ENCODE assay signal across 10 cellular contexts in the genomic region with DNA sequence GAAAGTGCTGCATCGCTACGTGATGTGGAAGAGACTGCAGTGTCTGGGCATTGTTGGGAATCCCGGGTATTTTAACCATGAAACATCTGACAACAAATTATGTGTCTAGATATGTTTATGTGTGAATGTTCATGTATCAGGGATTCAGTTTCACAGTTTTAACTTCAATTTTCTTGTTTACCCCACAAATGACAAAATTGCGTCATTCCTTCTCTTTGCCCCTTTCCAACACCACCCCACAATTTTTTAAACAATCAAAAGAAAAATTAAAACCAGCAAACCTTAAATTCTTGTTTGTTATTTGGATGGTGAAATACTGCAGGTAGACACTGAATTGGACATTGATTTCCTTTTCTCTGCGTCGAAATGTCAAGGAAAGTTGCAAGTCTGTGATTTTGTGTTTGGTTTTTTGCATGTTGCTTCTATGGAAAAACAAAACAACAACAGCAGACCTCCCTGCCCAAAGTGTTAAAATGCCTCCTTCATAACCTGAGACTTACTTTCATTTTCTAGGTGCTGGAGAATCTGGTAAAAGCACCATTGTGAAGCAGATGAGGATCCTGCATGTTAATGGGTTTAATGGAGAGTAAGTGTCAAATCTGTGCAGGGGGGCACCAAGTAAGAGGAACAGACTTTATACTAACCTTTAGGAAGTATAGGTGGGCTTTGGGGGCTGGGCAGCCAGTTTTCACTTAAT. TPM values are rescaled to one million over a fixed set of nuclear protein-coding genes. Genes with fewer than 3 reads are reported as not detected.
A peak's percentile ranks its signal among the peaks of the same experiment; 100 is the strongest.
DNase-seq lines count a peak whose midpoint lies in the region; ATAC-seq and TF ChIP-seq lines count a peak whose summit lies in the region.
"Had no signal": no experiment of that assay in that cellular context is flagged by ENCODE, and none has a peak within 500 bp of the region (broad histone marks: within the 10 kb centered on the region; RNA-seq: fewer than 3 reads in every experiment).

No MANE protein-coding gene starts in this region.

- no peaks in the 10 kb centered on the region for H3K27me3 Mint-ChIP-seq in activated CD4-positive, alpha-beta T cell treated with anti-CD3 and anti-CD28 coated beads, Interleukin-2, amount 10 ng/mL, durations not matched to agents 7 days and 5 days
- H3K27me3 Mint-ChIP-seq in activated CD4-positive, alpha-beta memory T cell treated with anti-CD3 and anti-CD28 coated beads for 36 hours, result no peaks in the 10 kb centered on the region
- no peaks in the 10 kb centered on the region for H3K27me3 Mint-ChIP-seq in stimulated activated naive CD8-positive, alpha-beta T cell treated with anti-CD3 and anti-CD28 coated beads, Interleukin-15, amount 100 ng/mL, for 72 hours

- ATAC-seq in gastroesophageal sphincter, result no peak
- no peak for ATAC-seq in stimulated activated naive CD8-positive, alpha-beta T cell treated with anti-CD3 and anti-CD28 coated beads, Interleukin-15, amount 100 ng/mL, for 72 hours

- no peak for DNase-seq in activated CD4-positive, alpha-beta T cell treated with anti-CD3 and anti-CD28 coated beads, Interleukin-2, amount 10 ng/mL, durations not matched to agents 7 days and 5 days
- no peak for DNase-seq in activated CD4-positive, alpha-beta T cell treated with anti-CD3 and anti-CD28 coated beads for 1 hour
- DNase-seq in activated CD4-positive, alpha-beta memory T cell treated with anti-CD3 and anti-CD28 coated beads for 36 hours, result no peak
- no peak for DNase-seq in stimulated activated naive CD8-positive, alpha-beta T cell treated with anti-CD3 and anti-CD28 coated beads, Interleukin-15, amount 100 ng/mL, for 72 hours
- DNase-seq in foreskin melanocyte, result no peak
- no peak for DNase-seq in HAP-1 (ENCODE audit: low spot score in 2 of 2)
- DNase-seq in effector CD4-positive, alpha-beta T cell, result no peak
- DNase-seq: AML-193, testis had no signal

- intact Hi-C loops in activated CD4-positive, alpha-beta memory T cell treated with anti-CD3 and anti-CD28 coated beads for 36 hours (cut with micrococcal nuclease), result no loop called here

- peaks cover 62% of the 10 kb centered on the region for H3K4me1 Mint-ChIP-seq in activated CD4-positive, alpha-beta T cell treated with anti-CD3 and anti-CD28 coated beads, Interleukin-2, amount 10 ng/mL, durations not matched to agents 7 days and 5 days
- peaks cover 58% of the 10 kb centered on the region for H3K4me1 Mint-ChIP-seq in activated CD4-positive, alpha-beta memory T cell treated with anti-CD3 and anti-CD28 coated beads for 36 hours (ENCODE audit: low read depth)
- H3K4me1 Mint-ChIP-seq in stimulated activated naive CD8-positive, alpha-beta T cell treated with anti-CD3 and anti-CD28 coated beads, Interleukin-15, amount 100 ng/mL, for 72 hours, result peaks cover 76% of the 10 kb centered on the region

- H3K4me3 ChIP-seq in gastroesophageal sphincter (peak overlapping the region in 1 of 2 donors; percentile 16), HAP-1 (no peak overlapping the region; the same call in 1 of the 2 replicates)
- H3K4me3 ChIP-seq: testis had no signal

- no peak for TF ChIP-seq CTCF in gastroesophageal sphincter (IDR thresholded peaks at IDR 0.05)

- H3K4me3 Mint-ChIP-seq in activated CD4-positive, alpha-beta T cell treated with anti-CD3 and anti-CD28 coated beads, Interleukin-2, amount 10 ng/mL, durations not matched to agents 7 days and 5 days, result peak overlapping the region; percentile 98
- H3K4me3 Mint-ChIP-seq in activated CD4-positive, alpha-beta memory T cell treated with anti-CD3 and anti-CD28 coated beads for 36 hours, result peak overlapping the region; percentile 23
- H3K4me3 Mint-ChIP-seq in stimulated activated naive CD8-positive, alpha-beta T cell treated with anti-CD3 and anti-CD28 coated beads, Interleukin-15, amount 100 ng/mL, for 72 hours, result peak overlapping the region; percentile 97 to 99

- H3K27ac ChIP-seq in gastroesophageal sphincter, result peak overlapping the region in 3 of 4 donors; percentile 16 to 98 (median 51)
- H3K27ac ChIP-seq: testis had no signal

- TF ChIP-seq POLR2A in gastroesophageal sphincter (IDR thresholded peaks at IDR 0.05), result no peak

- 25 to 35% methylated on average over 6 of the region's 6 CpGs for WGBS in gastroesophageal sphincter (ENCODE audit: low coverage in 1 of 2), 2 donors

- POLR2A ChIA-PET in activated CD4-positive, alpha-beta T cell treated with anti-CD3 and anti-CD28 coated beads, Interleukin-2, amount 10 ng/mL, durations not matched to agents 7 days and 5 days (lab: Charles Lee), result no interaction called here
- POLR2A ChIA-PET in activated CD4-positive, alpha-beta memory T cell treated with anti-CD3 and anti-CD28 coated beads for 36 hours (lab: Charles Lee), result no interaction called here

- H3K27me3 ChIP-seq in gastroesophageal sphincter (no peaks in the 10 kb centered on the region), HAP-1 (ENCODE audit: low read depth) (no peaks in the 10 kb centered on the region)
- H3K27me3 ChIP-seq: testis had no signal

- H3K9me3 ChIP-seq in gastroesophageal sphincter (no peaks in the 10 kb centered on the region), HAP-1 (no peaks in the 10 kb centered on the region)
- H3K9me3 ChIP-seq: testis had no signal

- H3K36me3 Mint-ChIP-seq in activated CD4-positive, alpha-beta T cell treated with anti-CD3 and anti-CD28 coated beads, Interleukin-2, amount 10 ng/mL, durations not matched to agents 7 days and 5 days (ENCODE audit: low read depth), result peaks cover 60% of the 10 kb centered on the region
- peaks cover 53% of the 10 kb centered on the region for H3K36me3 Mint-ChIP-seq in activated CD4-positive, alpha-beta memory T cell treated with anti-CD3 and anti-CD28 coated beads for 36 hours

- no peaks in the 10 kb centered on the region for H3K36me3 ChIP-seq in gastroesophageal sphincter
- H3K36me3 ChIP-seq in HAP-1 (replicated peaks), result peaks cover 47% of the 10 kb centered on the region

- TF ChIP-seq EP300 in gastroesophageal sphincter (IDR thresholded peaks at IDR 0.05), result no peak

- peak overlapping the region; percentile 79 for H3K27ac Mint-ChIP-seq in activated CD4-positive, alpha-beta T cell treated with anti-CD3 and anti-CD28 coated beads, Interleukin-2, amount 10 ng/mL, durations not matched to agents 7 days and 5 days
- peak overlapping the region; percentile 74 for H3K27ac Mint-ChIP-seq in activated CD4-positive, alpha-beta memory T cell treated with anti-CD3 and anti-CD28 coated beads for 36 hours
- H3K27ac Mint-ChIP-seq in stimulated activated naive CD8-positive, alpha-beta T cell treated with anti-CD3 and anti-CD28 coated beads, Interleukin-15, amount 100 ng/mL, for 72 hours, result peak overlapping the region; percentile 69 to 92

- peaks cover 9 to 79% (median 54%) of the 10 kb centered on the region in 3 donors for H3K4me1 ChIP-seq in gastroesophageal sphincter
- peaks cover 39% of the 10 kb centered on the region for H3K4me1 ChIP-seq in HAP-1

- in situ Hi-C loops in HAP-1 (cut with MboI; ENCODE audit: low sequenced_read_pairs), result no loop called here

- CTCF ChIA-PET in activated CD4-positive, alpha-beta T cell treated with anti-CD3 and anti-CD28 coated beads, Interleukin-2, amount 10 ng/mL, durations not matched to agents 7 days and 5 days (lab: Charles Lee), result no interaction called here
- CTCF ChIA-PET in activated CD4-positive, alpha-beta memory T cell treated with anti-CD3 and anti-CD28 coated beads for 36 hours (lab: Charles Lee), result no interaction called here

- no peaks in the 10 kb centered on the region for H3K9me3 Mint-ChIP-seq in activated CD4-positive, alpha-beta T cell treated with anti-CD3 and anti-CD28 coated beads, Interleukin-2, amount 10 ng/mL, durations not matched to agents 7 days and 5 days
- H3K9me3 Mint-ChIP-seq in activated CD4-positive, alpha-beta memory T cell treated with anti-CD3 and anti-CD28 coated beads for 36 hours, result no peaks in the 10 kb centered on the region
- no peaks in the 10 kb centered on the region for H3K9me3 Mint-ChIP-seq in stimulated activated naive CD8-positive, alpha-beta T cell treated with anti-CD3 and anti-CD28 coated beads, Interleukin-15, amount 100 ng/mL, for 72 hours

RNA-seq across cellular contexts. Expression of a gene that starts 42.7 kb away (rescaled TPM):
- 1,000 to 10,000 TPM; 1,022 to 1,326 TPM for total RNA-seq in activated CD4-positive, alpha-beta T cell treated with anti-CD3 and anti-CD28 coated beads, Interleukin-2, amount 10 ng/mL, durations not matched to agents 7 days and 5 days
- 100 to 1,000 TPM; 658 to 692 TPM for total RNA-seq in activated CD4-positive, alpha-beta memory T cell treated with anti-CD3 and anti-CD28 coated beads for 36 hours
- total RNA-seq in gastroesophageal sphincter, result 100 to 1,000 TPM; 521 to 893 (median 652) TPM

RNA-seq across cellular contexts. Expression of a gene that starts 44.5 kb away (rescaled TPM):
- total RNA-seq in activated CD4-positive, alpha-beta T cell treated with anti-CD3 and anti-CD28 coated beads, Interleukin-2, amount 10 ng/mL, durations not matched to agents 7 days and 5 days, result 1 to 10 TPM in 1 of 2 experiments, under 1 TPM in 1; 0.96 to 1.5 TPM
- total RNA-seq in activated CD4-positive, alpha-beta memory T cell treated with anti-CD3 and anti-CD28 coated beads for 36 hours, result 1 to 10 TPM; 1.1 to 1.3 TPM
- under 1 TPM in 1 of 4 donors, not detected in 3; 0.19 TPM for total RNA-seq in gastroesophageal sphincter

Comparison
In these comparisons a context has a peak if more than half of its experiments do, and no peak if none do; other contexts are left out.
1. H3K4me3 Mint-ChIP-seq: peak in every context shown above with its lines; median percentile 98 in activated CD4-positive, alpha-beta T cell treated with anti-CD3 and anti-CD28 coated beads, Interleukin-2, amount 10 ng/mL, durations not matched to agents 7 days and 5 days; 98 in stimulated activated naive CD8-positive, alpha-beta T cell treated with anti-CD3 and anti-CD28 coated beads, Interleukin-15, amount 100 ng/mL, for 72 hours; 23 in activated CD4-positive, alpha-beta memory T cell treated with anti-CD3 and anti-CD28 coated beads for 36 hours.